Comparison of ENCODE assay signal across 15 cellular contexts in genomic region chr6:169775321-169775720, GRCh38. TPM values are rescaled to one million over a fixed set of nuclear protein-coding genes. Genes with fewer than 3 reads are reported as not detected.
A peak's percentile ranks its signal among the peaks of the same experiment; 100 is the strongest.
DNase-seq lines count a peak whose midpoint lies in the region; ATAC-seq and TF ChIP-seq lines count a peak whose summit lies in the region.
"Had no signal": no experiment of that assay in that cellular context is flagged by ENCODE, and none has a peak within 500 bp of the region (broad histone marks: within the 10 kb centered on the region; RNA-seq: fewer than 3 reads in every experiment).

No MANE protein-coding gene starts in this region.

- H3F3A ChIP-seq in neural progenitor cell (ENCODE audit: low read depth), result no peaks in the 10 kb centered on the region

- no peak for ATAC-seq in HG02970 (IDR thresholded peaks at IDR 0.05; ENCODE audit: low FRiP score, unreplicated experiment)
- ATAC-seq: A549; CD8-positive, alpha-beta T cell; GM23338 had no signal

- no peak overlapping the region for H2BK120ac ChIP-seq in H9 (ENCODE audit: low read depth, low read length, poor library complexity, severe bottlenecking)

- DNase-seq in H9 (no peak), MV-4-11 (lab: John Stamatoyannopoulos, UW) (peak; percentile 2), esophagus muscularis mucosa (ENCODE audit: extremely low spot score) (peak; percentile 87), neural progenitor cell (ENCODE audit: low spot score) (no peak), breast epithelium (ENCODE audit: low spot score in 2 of 2) (no peak), NCI-H2081 (lab: John Stamatoyannopoulos, UW) (no peak)
- DNase-seq: CD8-positive, alpha-beta T cell; DMS153; DMS79 treated with DMSO at 0.1 percent for 48 hours; EL; H7 had no signal

- H2BK12ac ChIP-seq in H9 (ENCODE audit: insufficient read length, low read depth, low read length), result no peak overlapping the region

- H2BK5ac ChIP-seq in H9 (ENCODE audit: insufficient read length, low read length), result no peak overlapping the region

- peaks cover under 1 to 11% (median 4%) of the 10 kb centered on the region in 3 experiments; a peak in 5 of 7 replicates for H3K36me3 Mint-ChIP-seq in H9 (ENCODE audit: insufficient read depth in 1 of 3, low read depth in 3 of 3)
- H3K36me3 Mint-ChIP-seq in neural progenitor cell, result peaks cover 4% of the 10 kb centered on the region

- no CpG with 5 or more reads among the region's 10 CpGs for WGBS in H9 (ENCODE audit: extremely low coverage, insufficient read length, low lambda C conversion rate)
- 92% methylated on average over 10 of the region's 10 CpGs for WGBS in esophagus muscularis mucosa

- H3T11ph ChIP-seq in H9 (ENCODE audit: low read length), result no peak overlapping the region

- H3K4me1 ChIP-seq in H9 (ENCODE audit: insufficient read depth, low read length), result no peaks in the 10 kb centered on the region
- no peaks in the 10 kb centered on the region for H3K4me1 ChIP-seq in esophagus muscularis mucosa
- no peaks in the 10 kb centered on the region for H3K4me1 ChIP-seq in neural progenitor cell
- H3K4me1 ChIP-seq in breast epithelium, result no peaks in the 10 kb centered on the region
- H3K4me1 ChIP-seq: A549 had no signal

- intact Hi-C loops in esophagus muscularis mucosa (cut with DNase I) (no loop called here), breast epithelium (cut with DNase I; ENCODE audit: low total_unique reads) (no loop called here)

- H3K79me1 ChIP-seq in H9 (ENCODE audit: insufficient read depth, low read depth, low read length, poor library complexity, severe bottlenecking), result no peaks in the 10 kb centered on the region

- H4K5ac ChIP-seq in H9 (ENCODE audit: insufficient read length, low read depth, low read length), result no peak overlapping the region

- no peak overlapping the region for H2BK20ac ChIP-seq in H9 (ENCODE audit: low read depth, low read length, poor library complexity, severe bottlenecking)

- no peak overlapping the region for H2AK5ac ChIP-seq in H9 (ENCODE audit: insufficient read length, low read length)

- H3K9ac ChIP-seq in H9 (ENCODE audit: extremely low read depth, insufficient read length, low read length) (no peak overlapping the region), neural progenitor cell (no peak overlapping the region)

- H3K4me1 Mint-ChIP-seq in H9 (no peaks in the 10 kb centered on the region), neural progenitor cell (no peaks in the 10 kb centered on the region)
- H3K4me1 Mint-ChIP-seq: CD14-positive monocyte had no signal

- TF ChIP-seq CTCF in H9 (conservative IDR thresholded peaks at IDR 0.05) (no peak), esophagus muscularis mucosa (IDR thresholded peaks at IDR 0.05) (no peak), neural progenitor cell (IDR thresholded peaks at IDR 0.05) (no peak), breast epithelium (IDR thresholded peaks at IDR 0.05) (no peak)

- H3K4me3 Mint-ChIP-seq in H9 (no peak overlapping the region), neural progenitor cell (no peak overlapping the region)
- H3K4me3 Mint-ChIP-seq: CD14-positive monocyte; CD8-positive, alpha-beta T cell; GM23338 had no signal

- H3K4me3 ChIP-seq in esophagus muscularis mucosa (no peak overlapping the region), neural progenitor cell (no peak overlapping the region), breast epithelium (no peak overlapping the region)
- H3K4me3 ChIP-seq: A549, GM23338 had no signal

- H3K27ac ChIP-seq in H9 (ENCODE audit: insufficient read length, low read depth, low read length) (no peak overlapping the region), esophagus muscularis mucosa (replicated peaks in 1 of 4) (no peak overlapping the region), neural progenitor cell (no peak overlapping the region), breast epithelium (no peak overlapping the region)
- H3K27ac ChIP-seq: A549 had no signal

- H3K9me3 Mint-ChIP-seq in H9, result no peaks in the 10 kb centered on the region
- no peaks in the 10 kb centered on the region for H3K9me3 Mint-ChIP-seq in neural progenitor cell
- H3K9me3 Mint-ChIP-seq: CD14-positive monocyte; CD8-positive, alpha-beta T cell; GM23338 had no signal

- peaks cover 27 to 94% (median 83%) of the 10 kb centered on the region in 4 donors for H3K36me3 ChIP-seq in esophagus muscularis mucosa
- no peaks in the 10 kb centered on the region for H3K36me3 ChIP-seq in neural progenitor cell
- H3K36me3 ChIP-seq in breast epithelium, result peaks cover 4% of the 10 kb centered on the region

- H3K56ac ChIP-seq in H9 (ENCODE audit: insufficient read length, low read depth, low read length), result no peak overlapping the region

- peak overlapping the region in 2 of 3 experiments; percentile 30 to 66; a peak in 3 of 7 replicates for H3K27ac Mint-ChIP-seq in H9
- peak overlapping the region; percentile 35 for H3K27ac Mint-ChIP-seq in neural progenitor cell
- H3K27ac Mint-ChIP-seq: CD8-positive, alpha-beta T cell; GM23338 had no signal

- no peaks in the 10 kb centered on the region for H3K23me2 ChIP-seq in H9 (ENCODE audit: insufficient read length, low read depth, low read length, poor library complexity, severe bottlenecking)

- no peak overlapping the region for H3K14ac ChIP-seq in H9 (ENCODE audit: insufficient read depth, low read length)

- H2AFZ ChIP-seq in H9 (ENCODE audit: low read length) (no peak overlapping the region), neural progenitor cell (replicated peaks) (no peak overlapping the region)
- H2AFZ ChIP-seq: GM23338 had no signal

- no peak overlapping the region for H3K4ac ChIP-seq in H9 (ENCODE audit: low read depth, low read length)

- TF ChIP-seq EP300 in esophagus muscularis mucosa (IDR thresholded peaks at IDR 0.05), result no peak

- no peaks in the 10 kb centered on the region for H4K20me1 ChIP-seq in H9 (ENCODE audit: control insufficient read depth, insufficient read depth, insufficient read length)
- H4K20me1 ChIP-seq in neural progenitor cell (ENCODE audit: low read depth), result no peaks in the 10 kb centered on the region

- H4K8ac ChIP-seq in H9 (replicated peaks; ENCODE audit: insufficient read length, low read depth, low read length), result no peak overlapping the region

- H3K27me3 Mint-ChIP-seq in H9 (ENCODE audit: low read depth), result no peaks in the 10 kb centered on the region
- H3K27me3 Mint-ChIP-seq in neural progenitor cell (ENCODE audit: insufficient read depth, low read depth), result peaks cover 3% of the 10 kb centered on the region

- no peak overlapping the region for H3K18ac ChIP-seq in H9 (ENCODE audit: insufficient read length, low read depth, low read length)

- H3K4me2 ChIP-seq in H9 (ENCODE audit: insufficient read depth, insufficient read length, low read length) (no peak overlapping the region), neural progenitor cell (no peak overlapping the region)
- H3K4me2 ChIP-seq: A549, GM23338 had no signal

- no peak overlapping the region for H4K91ac ChIP-seq in H9 (ENCODE audit: insufficient read length, low read depth, low read length)

- TF ChIP-seq POLR2A in esophagus muscularis mucosa (IDR thresholded peaks at IDR 0.05; ENCODE audit: low read depth) (no peak), breast epithelium (IDR thresholded peaks at IDR 0.05) (no peak)

- H3K23ac ChIP-seq in H9 (ENCODE audit: insufficient read length, low read depth, low read length), result no peak overlapping the region

- no peaks in the 10 kb centered on the region for H3K9me3 ChIP-seq in H9 (ENCODE audit: control insufficient read depth, low read depth, low read length)
- H3K9me3 ChIP-seq in esophagus muscularis mucosa, result no peaks in the 10 kb centered on the region
- no peaks in the 10 kb centered on the region for H3K9me3 ChIP-seq in neural progenitor cell (ENCODE audit: low read depth)
- no peaks in the 10 kb centered on the region for H3K9me3 ChIP-seq in breast epithelium
- H3K9me3 ChIP-seq: A549 had no signal

- H3K79me2 ChIP-seq in H9 (ENCODE audit: insufficient read depth, low read length) (no peaks in the 10 kb centered on the region), neural progenitor cell (ENCODE audit: low read depth) (no peaks in the 10 kb centered on the region)

- H2BK15ac ChIP-seq in H9 (ENCODE audit: low read depth, low read length), result no peak overlapping the region

- H3K27me3 ChIP-seq in H9 (ENCODE audit: insufficient read depth, low read length) (no peaks in the 10 kb centered on the region), esophagus muscularis mucosa (no peaks in the 10 kb centered on the region), neural progenitor cell (no peaks in the 10 kb centered on the region), breast epithelium (no peaks in the 10 kb centered on the region)

RNA-seq across cellular contexts. Expression of gene ERMARD, which starts 23.9 kb away (rescaled TPM):
- total RNA-seq in H9 (2021) (11.7 and 13.6 TPM in 2 replicates), esophagus muscularis mucosa (10 to 100 TPM in 3 of 4 donors, 1 to 10 TPM in 1; 9.6 to 13.3 (median 12.4) TPM), neural progenitor cell (ENCODE audit: low replicate concordance) (23.9 and 31.4 TPM in 2 replicates), breast epithelium (10 to 100 TPM; 20.6 to 31.0 (median 27.7) TPM)

RNA-seq across cellular contexts. Expression of gene DYNLT2, which starts 23.9 kb away (rescaled TPM):
- total RNA-seq in H9 (2021), result 1.3 and 1.8 TPM in 2 replicates
- 1 to 10 TPM in 3 of 4 donors, under 1 TPM in 1; 0.57 to 3.3 (median 1.5) TPM for total RNA-seq in esophagus muscularis mucosa
- 3.3 and 4.7 TPM in 2 replicates for total RNA-seq in neural progenitor cell (ENCODE audit: low replicate concordance)
- total RNA-seq in breast epithelium, result 1 to 10 TPM; 1.9 to 2.6 (median 2.3) TPM

RNA-seq across cellular contexts. Expression of gene PHF10, which starts 51.0 kb away (rescaled TPM):
- total RNA-seq in H9 (2021) (59.0 and 59.8 TPM in 2 replicates), esophagus muscularis mucosa (10 to 100 TPM; 64.6 to 96.5 (median 78.0) TPM), neural progenitor cell (ENCODE audit: low replicate concordance) (25.6 and 43.0 TPM in 2 replicates), breast epithelium (10 to 100 TPM; 50.1 to 79.2 (median 61.6) TPM)

Comparison
In these comparisons a context has a peak if more than half of its experiments do, and no peak if none do; other contexts are left out.
1. DNase-seq: peak in MV-4-11 (single experiment) and esophagus muscularis mucosa (single experiment); none in H9 (single experiment), neural progenitor cell (single experiment), breast epithelium (0 of 2) and NCI-H2081 (0 of 2).